17 cellular contexts compared by ENCODE assay signal in the genomic region with DNA sequence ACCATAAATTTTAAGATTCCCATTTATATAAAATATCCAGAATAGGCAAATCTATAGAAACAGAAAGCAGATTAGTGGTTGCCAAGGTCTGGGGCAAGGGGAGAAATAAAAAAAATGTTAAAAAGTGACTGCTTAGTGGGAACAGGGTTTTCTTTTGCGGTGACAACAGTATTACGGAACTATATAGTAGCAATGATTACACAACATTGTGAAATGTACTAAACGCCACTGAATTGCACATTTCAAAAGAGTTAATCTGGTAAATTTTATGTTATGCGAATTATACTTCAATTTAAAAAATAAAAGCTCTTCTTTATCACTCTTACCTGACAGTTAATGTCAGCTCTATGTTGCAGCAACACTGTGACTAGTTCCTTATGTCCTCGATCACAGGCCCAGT.
"Had no signal": no experiment of that assay in that cellular context is flagged by ENCODE, and none has a peak within 500 bp of the region (broad histone marks: within the 10 kb centered on the region; RNA-seq: fewer than 3 reads in every experiment).

No MANE protein-coding gene starts in this region.

- H3K4me3 ChIP-seq: adrenal gland, coronary artery, neural progenitor cell, pancreas, testis had no signal

- ATAC-seq: activated CD4-positive, CD25-positive, alpha-beta regulatory T cell treated with anti-CD3 and anti-CD28 coated beads, Interleukin-2, amount 50 U/mL, for 24 hours; pancreas had no signal

- H3K27ac Mint-ChIP-seq: mesothelial cell of epicardium; neural progenitor cell; stimulated activated naive CD8-positive, alpha-beta T cell treated with anti-CD3 and anti-CD28 coated beads, Interleukin-15, Interleukin-2, amounts not matched to agents 100 ng/mL and 50 ng/mL, for 24 hours had no signal

- H3K4me3 Mint-ChIP-seq: mesothelial cell of epicardium; neural progenitor cell; stimulated activated naive CD8-positive, alpha-beta T cell treated with anti-CD3 and anti-CD28 coated beads, Interleukin-15, Interleukin-2, amounts not matched to agents 100 ng/mL and 50 ng/mL, for 24 hours had no signal

- H3K27me3 ChIP-seq: adrenal gland, neural progenitor cell, pancreas, testis had no signal

- H3K4me1 ChIP-seq: adrenal gland, neural progenitor cell, pancreas, testis had no signal

- H3K27ac ChIP-seq: adrenal gland, coronary artery, epithelial cell of prostate, neural progenitor cell, pancreas, testis had no signal

- H3K36me3 ChIP-seq: adrenal gland, neural progenitor cell, pancreas had no signal

- H3K4me1 Mint-ChIP-seq: neural progenitor cell had no signal

- DNase-seq: activated naive CD4-positive, alpha-beta T cell treated with anti-CD3 and anti-CD28 coated beads, Interleukin-2, amount 50 U/mL, for 16 hours; activated T-cell treated with anti-CD3 and anti-CD28 coated beads, Interleukin-2, amount 50 U/mL, for 1 hour; adrenal gland; central memory CD4-positive, alpha-beta T cell; effector CD8-positive, alpha-beta T cell; hippocampal formation; kidney glomerular epithelial cell; pancreas; stimulated activated CD4-positive, alpha-beta T cell treated with anti-CD3 and anti-CD28 coated beads, Interleukin-15, amount 100 ng/mL, for 24 hours; stimulated activated CD4-positive, alpha-beta T cell treated with anti-CD3 and anti-CD28 coated beads, Interleukin-4, amount 100 ng/mL, for 24 hours; testis had no signal

- H3K27me3 Mint-ChIP-seq: stimulated activated naive CD8-positive, alpha-beta T cell treated with anti-CD3 and anti-CD28 coated beads, Interleukin-15, Interleukin-2, amounts not matched to agents 100 ng/mL and 50 ng/mL, for 24 hours had no signal

- H3K9me3 ChIP-seq: adrenal gland, pancreas, testis had no signal
